In the genomic region with DNA sequence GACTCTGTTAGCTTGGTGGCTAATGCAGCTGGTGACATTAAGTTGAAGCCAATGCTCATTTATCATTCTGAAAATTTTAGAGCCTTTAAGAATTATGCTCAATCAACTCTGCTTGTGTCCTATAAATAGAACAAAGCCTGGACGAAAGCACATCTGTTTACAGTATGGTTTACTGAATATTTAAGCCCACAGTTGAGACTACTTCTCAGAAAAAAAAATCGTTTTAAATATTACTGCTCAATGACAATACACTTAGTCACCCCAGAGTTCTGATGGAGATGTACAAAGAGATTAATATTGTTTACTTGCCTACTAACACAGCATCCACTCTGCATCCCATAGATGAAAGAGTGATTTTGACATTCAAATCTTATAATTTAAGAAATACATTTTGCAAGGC, we compare ENCODE assay signal across 20 cellular contexts.
"Had no signal": no experiment of that assay in that cellular context is flagged by ENCODE, and none has a peak within 500 bp of the region (broad histone marks: within the 10 kb centered on the region; RNA-seq: fewer than 3 reads in every experiment).

No MANE protein-coding gene starts in this region.

- ATAC-seq: activated T-cell treated with anti-CD3 and anti-CD28 coated beads, Interleukin-2, amount 50 U/mL, for 4 hours; left lung; naive thymus-derived CD8-positive, alpha-beta T cell; stimulated activated naive B cell treated with anti-CD40 and anti-IgM and Interleukin-4, amounts not matched to agents 10 μg/mL and 1 μg/mL and 100 μg/mL, for 72 hours; WTC11 had no signal

- DNase-seq: activated CD8-positive, alpha-beta memory T cell treated with anti-CD3 and anti-CD28 coated beads, Interleukin-2, amount 50 U/mL, for 48 hours; activated effector memory CD4-positive, alpha-beta T cell treated with anti-CD3 and anti-CD28 coated beads, Interleukin-2, amount 50 U/mL, for 16 hours; activated naive CD4-positive, alpha-beta T cell treated with anti-CD3 and anti-CD28 coated beads, Interleukin-2, amount 10 ng/mL, durations not matched to agents 7 days and 5 days; activated T-cell treated with anti-CD3 and anti-CD28 coated beads, Interleukin-2, amount 50 U/mL, for 4 hours; cortex of kidney; foreskin melanocyte; immature natural killer cell; kidney glomerular epithelial cell; left lung; naive thymus-derived CD8-positive, alpha-beta T cell; sigmoid colon; stimulated activated CD4-positive, alpha-beta T cell treated with anti-CD3 and anti-CD28 coated beads, Interleukin-2, amount 100 ng/mL, for 48 hours; stimulated activated CD8-positive, alpha-beta memory T cell treated with anti-CD3 and anti-CD28 coated beads, Interleukin-4, amount 100 ng/mL, for 48 hours; stimulated activated naive B cell treated with anti-CD40 and anti-IgM and Interleukin-4, amounts not matched to agents 10 μg/mL and 1 μg/mL and 100 μg/mL, for 72 hours; testis; trophoblast cell had no signal

- H3K4me3 ChIP-seq: left lung, lung, neural progenitor cell, sigmoid colon, testis, vagina had no signal
